Comparison of ENCODE assay signal across 11 cellular contexts in the genomic region with DNA sequence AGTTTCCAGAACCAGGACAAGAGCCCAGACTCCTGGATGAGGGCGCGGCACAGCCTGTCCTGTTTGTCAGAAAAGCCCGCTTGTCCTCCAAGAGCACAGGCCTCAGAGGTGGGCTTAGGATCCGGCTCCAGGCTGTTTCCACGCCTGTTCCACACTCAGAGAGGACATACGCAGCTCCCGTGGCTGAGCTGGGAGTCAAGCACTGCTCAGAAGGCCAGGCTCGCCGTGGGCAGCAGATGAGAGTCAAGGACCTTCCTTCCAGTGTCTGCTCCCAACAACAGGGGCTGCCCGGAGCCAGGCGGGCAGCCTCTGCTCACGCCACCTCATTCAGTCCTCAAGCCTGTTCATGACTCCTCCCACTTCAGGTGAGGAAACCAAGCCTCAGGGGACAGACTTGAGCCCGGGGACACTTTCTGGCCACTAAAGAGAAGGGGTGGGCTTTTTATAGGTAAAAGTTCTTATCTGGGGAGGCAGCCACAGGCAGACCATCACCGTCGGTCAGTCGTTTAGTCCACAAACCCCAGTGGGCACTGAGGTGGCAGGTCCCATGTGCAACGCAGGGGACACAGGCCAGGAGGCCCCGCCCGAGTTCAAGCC. TPM values are rescaled to one million over a fixed set of nuclear protein-coding genes. Genes with fewer than 3 reads are reported as not detected.
A peak's percentile ranks its signal among the peaks of the same experiment; 100 is the strongest.
DNase-seq lines count a peak whose midpoint lies in the region; ATAC-seq and TF ChIP-seq lines count a peak whose summit lies in the region.
"Had no signal": no experiment of that assay in that cellular context is flagged by ENCODE, and none has a peak within 500 bp of the region (broad histone marks: within the 10 kb centered on the region; RNA-seq: fewer than 3 reads in every experiment).

No MANE protein-coding gene starts in this region.

- POLR2A ChIA-PET in IMR-90 (lab: Charles Lee; ENCODE audit: unreplicated experiment) = no interaction called here
- POLR2A ChIA-PET in CD4-positive, alpha-beta memory T cell (lab: Charles Lee; ENCODE audit: partially characterized antibody) = no interaction called here

- peak overlapping the region in 3 of 8 donors; percentile 15 to 42 (median 35) for H3K4me3 Mint-ChIP-seq in CD4-positive, alpha-beta memory T cell

- H3K4me1 ChIP-seq in IMR-90 (ENCODE audit: control insufficient read depth, insufficient read depth, low read length) (peaks cover 40% of the 10 kb centered on the region), lung (ENCODE audit: control insufficient read depth in 2 of 2, insufficient read depth in 2 of 2, low read length in 2 of 2) (peaks cover 24 to 60% of the 10 kb centered on the region in 2 donors)
- peaks cover 50% of the 10 kb centered on the region for H3K4me1 ChIP-seq in CD4-positive, alpha-beta memory T cell (ENCODE audit: insufficient read depth, low read length)

- peak overlapping the region; percentile 38; the same call in 1 of the 2 replicates for H3K23ac ChIP-seq in IMR-90 (ENCODE audit: low read depth, low read length)

- peaks cover 25% of the 10 kb centered on the region for H3K9me1 ChIP-seq in IMR-90 (ENCODE audit: insufficient read depth, low read length)

- H3K4me3 ChIP-seq in IMR-90 (ENCODE audit: insufficient read depth, low read depth, low read length) = no peak overlapping the region
- no peak overlapping the region for H3K4me3 ChIP-seq in lung
- H3K4me3 ChIP-seq in CD4-positive, alpha-beta memory T cell (ENCODE audit: low read length in 2 of 2) = no peak overlapping the region

- peak overlapping the region; percentile 70; the same call in 1 of the 2 replicates for H3K4me2 ChIP-seq in IMR-90 (ENCODE audit: low read depth, low read length)

- peak overlapping the region in 1 of 7 donors; percentile 36 for H3K27ac Mint-ChIP-seq in CD4-positive, alpha-beta memory T cell

- H2BK20ac ChIP-seq in IMR-90 (ENCODE audit: low read depth, low read length) = no peak overlapping the region

- 0 out of 2 replicates have a peak overlapping the region, but pooled peaks have one; percentile 8 for H3K9ac ChIP-seq in IMR-90 (ENCODE audit: low read depth, low read length)

- TF ChIP-seq CTCF in IMR-90 (conservative IDR thresholded peaks at IDR 0.05; ENCODE audit: low read depth, low read length) = no peak
- TF ChIP-seq CTCF in lung (IDR thresholded peaks at IDR 0.05; ENCODE audit: control extremely low read depth, extremely low read depth) = no peak

- H3K56ac ChIP-seq in IMR-90 (ENCODE audit: extremely low read depth, insufficient read depth, low read length) = no peak overlapping the region

- peak overlapping the region; percentile 75 for H2AK5ac ChIP-seq in IMR-90 (ENCODE audit: low read depth, low read length)

- no TSS peak for BruUV-seq in IMR-90 (replicated peaks; lab: Mats Ljungman, UMichigan)

- H3K4me1 Mint-ChIP-seq in CD4-positive, alpha-beta memory T cell = peaks cover 15 to 47% (median 31%) of the 10 kb centered on the region in 4 donors

- no peak overlapping the region for H3K18ac ChIP-seq in IMR-90 (ENCODE audit: low read depth, low read length)

- H2AFZ ChIP-seq in IMR-90 (replicated peaks; ENCODE audit: low read length, poor library complexity) = peak overlapping the region; percentile 21

- no peak for TF ChIP-seq RAD21 in IMR-90 (IDR thresholded peaks at IDR 0.05; ENCODE audit: low read length)

- no peaks in the 10 kb centered on the region for H3K36me3 ChIP-seq in IMR-90 (ENCODE audit: control insufficient read depth, insufficient read depth, low read length)
- H3K36me3 ChIP-seq in lung (ENCODE audit: control insufficient read depth in 2 of 2, insufficient read depth in 2 of 2, low read length in 2 of 2) = no peaks in the 10 kb centered on the region
- no peaks in the 10 kb centered on the region for H3K36me3 ChIP-seq in CD4-positive, alpha-beta memory T cell (ENCODE audit: insufficient read depth, low read length)

- H3K9me3 ChIP-seq in IMR-90 (ENCODE audit: control insufficient read depth, insufficient read depth, low read length) (no peaks in the 10 kb centered on the region), lung (ENCODE audit: control insufficient read depth in 2 of 2, insufficient read depth in 1 of 2, low read length in 1 of 2) (no peaks in the 10 kb centered on the region)
- no peaks in the 10 kb centered on the region for H3K9me3 ChIP-seq in CD4-positive, alpha-beta memory T cell (ENCODE audit: control insufficient read depth in 1 of 2, low read length in 2 of 2)

- CTCF ChIA-PET in IMR-90 (lab: Yijun Ruan, JAX) = no interaction called here
- CTCF ChIA-PET in CD4-positive, alpha-beta memory T cell (lab: Charles Lee; ENCODE audit: partially characterized antibody) = no interaction called here

- no peaks in the 10 kb centered on the region for H3K27me3 Mint-ChIP-seq in CD4-positive, alpha-beta memory T cell

- H3K14ac ChIP-seq in IMR-90 (replicated peaks; ENCODE audit: low read depth, low read length) = peak overlapping the region; percentile 74; the same call in 1 of the 2 replicates

- TF ChIP-seq POLR2A in IMR-90 (IDR thresholded peaks at IDR 0.05; ENCODE audit: low read depth, low read length) = no peak

- dilution Hi-C loops in IMR-90 (cut with HindIII; ENCODE audit: low sequenced_read_pairs, unreplicated experiment) = no loop called here

- H4K91ac ChIP-seq in IMR-90 (ENCODE audit: insufficient read depth, low read depth, low read length) = no peak overlapping the region; the same call in 1 of the 2 replicates

- WGBS in IMR-90 (ENCODE audit: extremely low coverage in 2 of 2, insufficient read length in 1 of 2), 2 experiments = 55% methylated on average over 6 of the region's 19 CpGs; no CpG with 5 or more reads in 1 of the 2 experiments
- 39 to 62% methylated on average over 19 of the region's 19 CpGs for WGBS in lung, 2 donors

- DNase-seq in IMR-90 (no peak), cerebellum (ENCODE audit: low spot score) (peak; percentile 32), lung (ENCODE audit: low spot score) (no peak), substantia nigra (lab: John Stamatoyannopoulos, UW) (peak in 9 of 49 donors; percentile 19 to 57 (median 29)), amniotic stem cell (lab: John Stamatoyannopoulos, UW) (no peak)
- DNase-seq in CD4-positive, alpha-beta memory T cell = no peak
- no peak for DNase-seq in effector CD8-positive, alpha-beta T cell (lab: John Stamatoyannopoulos, UW)
- DNase-seq: activated gamma-delta T cell treated with Interleukin-2 at 50 U/mL for 16 hours; SHP77 treated with DMSO at 0.1 percent for 48 hours; stimulated activated CD4-positive, alpha-beta T cell treated with anti-CD3 and anti-CD28 coated beads, Interleukin-2, amount 100 ng/mL, for 48 hours had no signal

- H4K20me1 ChIP-seq in IMR-90 (ENCODE audit: insufficient read depth, low read length) = peaks cover 70% of the 10 kb centered on the region

- ATAC-seq in IMR-90 (ENCODE audit: low read depth) (no peak), lung (ENCODE audit: insufficient read depth, low FRiP score) (no peak), HG03520 (IDR thresholded peaks at IDR 0.05; ENCODE audit: unreplicated experiment) (no peak)

- peaks cover 0 to 2% of the 10 kb centered on the region in 2 donors for H3K36me3 Mint-ChIP-seq in CD4-positive, alpha-beta memory T cell

- H2AK9ac ChIP-seq in IMR-90 (replicated peaks; ENCODE audit: low read depth, low read length, poor library complexity) = peak overlapping the region; percentile 92

- peak overlapping the region; percentile 66 for H3K27ac ChIP-seq in IMR-90 (ENCODE audit: insufficient read depth, low read length)
- peak overlapping the region; percentile 64 to 95 for H3K27ac ChIP-seq in lung (ENCODE audit: low read depth in 1 of 2, low read length in 1 of 2)
- peak overlapping the region; percentile 79 for H3K27ac ChIP-seq in substantia nigra (ENCODE audit: low read depth, low read length, poor library complexity, severe bottlenecking)
- no peak overlapping the region for H3K27ac ChIP-seq in CD4-positive, alpha-beta memory T cell (ENCODE audit: low read depth, low read length)

- H4K5ac ChIP-seq in IMR-90 (ENCODE audit: low read depth, low read length) = no peak overlapping the region

- peak overlapping the region; percentile 60 for H2BK5ac ChIP-seq in IMR-90 (ENCODE audit: low read depth, low read length, poor library complexity, severe bottlenecking)

- peaks cover 4 to 86% of the 10 kb centered on the region in 2 experiments; a peak in 2 of 4 replicates for H3K79me1 ChIP-seq in IMR-90 (ENCODE audit: low read depth in 1 of 2, low read length in 2 of 2)

- H3K9me3 Mint-ChIP-seq in CD4-positive, alpha-beta memory T cell = peaks cover 0 to 2% (median 0%) of the 10 kb centered on the region in 8 donors

- intact Hi-C loops in IMR-90 (cut with micrococcal nuclease) = no loop called here
- intact Hi-C loops in CD4-positive, alpha-beta memory T cell (cut with micrococcal nuclease) = no loop called here

- H2BK15ac ChIP-seq in IMR-90 (ENCODE audit: low read depth, low read length) = no peak overlapping the region

- in situ Hi-C loops in IMR-90 (cut with MboI; ENCODE audit: low sequenced_read_pairs) = no loop called here

- peak overlapping the region; percentile 57 for H3K4ac ChIP-seq in IMR-90 (ENCODE audit: low read depth, low read length)

- H2BK120ac ChIP-seq in IMR-90 (ENCODE audit: low read depth, low read length) = peak overlapping the region; percentile 41; the same call in 1 of the 2 replicates

- peak overlapping the region; percentile 8 to 46; a peak in 2 of 4 replicates for H4K8ac ChIP-seq in IMR-90 (ENCODE audit: low read depth in 2 of 2, low read length in 2 of 2)

- H3K27me3 ChIP-seq in IMR-90 (ENCODE audit: control insufficient read depth, insufficient read depth, low read length) (no peaks in the 10 kb centered on the region), lung (ENCODE audit: control insufficient read depth, insufficient read depth) (no peaks in the 10 kb centered on the region)
- H3K27me3 ChIP-seq in CD4-positive, alpha-beta memory T cell (ENCODE audit: insufficient read depth, low read length) = no peaks in the 10 kb centered on the region

RNA-seq across cellular contexts. Expression of gene CYB5R3, which starts 3.8 kb away (rescaled TPM):
- 37.5 and 44.1 TPM in 2 replicates for total RNA-seq in IMR-90 (2012; rRNA removed)
- 362 and 405 TPM in 2 replicates for polyA plus RNA-seq in IMR-90 (2012; rRNA removed)
- 217 and 450 TPM in 2 replicates for polyA plus RNA-seq in IMR-90 (2012; cell fraction: cytosol; rRNA removed)
- polyA plus RNA-seq in IMR-90 (2012; cell fraction: nucleus; rRNA removed; ENCODE audit: low replicate concordance) = 98.1 and 215 TPM in 2 replicates
- total RNA-seq in cerebellum = 17.0 TPM
- total RNA-seq in lung = 100 to 1,000 TPM in 1 of 2 donors, 10 to 100 TPM in 1; 90.2 to 265 TPM
- polyA plus RNA-seq in lung = 100 to 1,000 TPM; 122 to 190 TPM
- 10 to 100 TPM; 42.7 to 43.2 TPM for total RNA-seq in CD4-positive, alpha-beta memory T cell
- polyA plus RNA-seq in CD4-positive, alpha-beta memory T cell = 10 to 100 TPM; 46.4 to 91.1 TPM

RNA-seq across cellular contexts. Expression of gene ATP5MGL, which starts 5.0 kb away (rescaled TPM):
- total RNA-seq in IMR-90 (2012; rRNA removed) (0.18 TPM in 1 of 2 replicates, not detected in the other), cerebellum (1.7 TPM), lung (1 to 10 TPM in 1 of 2 donors, under 1 TPM in 1; 0.82 to 1.1 TPM)
- polyA plus RNA-seq in IMR-90 (2012; rRNA removed) (not detected in 2 replicates), lung (under 1 TPM in 1 of 2 donors, not detected in 1; 0.16 TPM)
- not detected in 2 replicates for polyA plus RNA-seq in IMR-90 (2012; cell fraction: cytosol; rRNA removed)
- polyA plus RNA-seq in IMR-90 (2012; cell fraction: nucleus; rRNA removed; ENCODE audit: low replicate concordance) = 0.10 TPM in 1 of 2 replicates, not detected in the other
- 1 to 10 TPM; 1.9 to 2.1 TPM for total RNA-seq in CD4-positive, alpha-beta memory T cell
- under 1 TPM in 1 of 2 donors, not detected in 1; 0.78 TPM for polyA plus RNA-seq in CD4-positive, alpha-beta memory T cell

RNA-seq across cellular contexts. Expression of gene POLDIP3, which starts 30.8 kb away (rescaled TPM):
- total RNA-seq in IMR-90 (2012; rRNA removed) (28.1 and 33.9 TPM in 2 replicates), cerebellum (27.2 TPM), lung (10 to 100 TPM; 41.1 to 62.1 TPM)
- polyA plus RNA-seq in IMR-90 (2012; rRNA removed) (43.6 and 45.4 TPM in 2 replicates), lung (10 to 100 TPM; 20.5 to 44.3 TPM)
- 23.9 and 40.0 TPM in 2 replicates for polyA plus RNA-seq in IMR-90 (2012; cell fraction: cytosol; rRNA removed)
- 29.6 and 46.7 TPM in 2 replicates for polyA plus RNA-seq in IMR-90 (2012; cell fraction: nucleus; rRNA removed; ENCODE audit: low replicate concordance)
- 10 to 100 TPM; 80.6 to 82.3 TPM for total RNA-seq in CD4-positive, alpha-beta memory T cell
- polyA plus RNA-seq in CD4-positive, alpha-beta memory T cell = 10 to 100 TPM; 66.1 to 74.9 TPM
